In the genomic region with DNA sequence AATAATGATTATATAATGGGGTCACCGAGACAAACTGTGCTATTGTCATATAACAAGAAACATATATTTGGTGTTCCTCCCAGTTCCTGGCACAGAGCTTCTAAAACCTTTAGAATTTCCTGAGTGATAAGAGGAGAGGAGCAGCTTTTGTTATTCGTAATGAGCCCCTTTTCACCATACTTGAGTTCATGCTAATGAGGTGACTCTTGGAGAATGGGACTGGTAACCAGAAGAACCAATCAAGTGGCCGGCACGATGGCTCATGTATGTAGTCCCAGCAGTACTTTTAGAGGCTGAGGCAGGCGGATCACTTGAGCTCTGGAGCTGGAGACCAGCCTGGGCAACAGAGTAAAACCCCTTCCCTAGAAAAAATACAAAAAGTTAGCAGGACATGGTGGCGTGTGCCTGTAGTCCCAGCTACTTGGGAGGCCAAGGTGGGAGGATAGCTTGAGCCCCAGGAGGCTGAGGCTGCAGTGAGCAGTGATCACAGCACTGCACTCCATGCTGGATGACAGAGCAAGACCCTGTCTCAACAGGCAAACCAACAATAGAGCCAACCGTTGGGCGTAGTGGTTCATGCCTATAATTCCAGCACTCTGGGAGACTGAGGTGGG, we compare ENCODE assay signal across 1 cellular context.
TF ChIP-seq lines count a peak whose summit lies in the region.

No MANE protein-coding gene starts in this region.

TF ChIP-seq in GM23338, 12 proteins besides CTCF, POLR2A, EP300 and RAD21 (continued from another document):
- TF ChIP-seq, protein P1, sequence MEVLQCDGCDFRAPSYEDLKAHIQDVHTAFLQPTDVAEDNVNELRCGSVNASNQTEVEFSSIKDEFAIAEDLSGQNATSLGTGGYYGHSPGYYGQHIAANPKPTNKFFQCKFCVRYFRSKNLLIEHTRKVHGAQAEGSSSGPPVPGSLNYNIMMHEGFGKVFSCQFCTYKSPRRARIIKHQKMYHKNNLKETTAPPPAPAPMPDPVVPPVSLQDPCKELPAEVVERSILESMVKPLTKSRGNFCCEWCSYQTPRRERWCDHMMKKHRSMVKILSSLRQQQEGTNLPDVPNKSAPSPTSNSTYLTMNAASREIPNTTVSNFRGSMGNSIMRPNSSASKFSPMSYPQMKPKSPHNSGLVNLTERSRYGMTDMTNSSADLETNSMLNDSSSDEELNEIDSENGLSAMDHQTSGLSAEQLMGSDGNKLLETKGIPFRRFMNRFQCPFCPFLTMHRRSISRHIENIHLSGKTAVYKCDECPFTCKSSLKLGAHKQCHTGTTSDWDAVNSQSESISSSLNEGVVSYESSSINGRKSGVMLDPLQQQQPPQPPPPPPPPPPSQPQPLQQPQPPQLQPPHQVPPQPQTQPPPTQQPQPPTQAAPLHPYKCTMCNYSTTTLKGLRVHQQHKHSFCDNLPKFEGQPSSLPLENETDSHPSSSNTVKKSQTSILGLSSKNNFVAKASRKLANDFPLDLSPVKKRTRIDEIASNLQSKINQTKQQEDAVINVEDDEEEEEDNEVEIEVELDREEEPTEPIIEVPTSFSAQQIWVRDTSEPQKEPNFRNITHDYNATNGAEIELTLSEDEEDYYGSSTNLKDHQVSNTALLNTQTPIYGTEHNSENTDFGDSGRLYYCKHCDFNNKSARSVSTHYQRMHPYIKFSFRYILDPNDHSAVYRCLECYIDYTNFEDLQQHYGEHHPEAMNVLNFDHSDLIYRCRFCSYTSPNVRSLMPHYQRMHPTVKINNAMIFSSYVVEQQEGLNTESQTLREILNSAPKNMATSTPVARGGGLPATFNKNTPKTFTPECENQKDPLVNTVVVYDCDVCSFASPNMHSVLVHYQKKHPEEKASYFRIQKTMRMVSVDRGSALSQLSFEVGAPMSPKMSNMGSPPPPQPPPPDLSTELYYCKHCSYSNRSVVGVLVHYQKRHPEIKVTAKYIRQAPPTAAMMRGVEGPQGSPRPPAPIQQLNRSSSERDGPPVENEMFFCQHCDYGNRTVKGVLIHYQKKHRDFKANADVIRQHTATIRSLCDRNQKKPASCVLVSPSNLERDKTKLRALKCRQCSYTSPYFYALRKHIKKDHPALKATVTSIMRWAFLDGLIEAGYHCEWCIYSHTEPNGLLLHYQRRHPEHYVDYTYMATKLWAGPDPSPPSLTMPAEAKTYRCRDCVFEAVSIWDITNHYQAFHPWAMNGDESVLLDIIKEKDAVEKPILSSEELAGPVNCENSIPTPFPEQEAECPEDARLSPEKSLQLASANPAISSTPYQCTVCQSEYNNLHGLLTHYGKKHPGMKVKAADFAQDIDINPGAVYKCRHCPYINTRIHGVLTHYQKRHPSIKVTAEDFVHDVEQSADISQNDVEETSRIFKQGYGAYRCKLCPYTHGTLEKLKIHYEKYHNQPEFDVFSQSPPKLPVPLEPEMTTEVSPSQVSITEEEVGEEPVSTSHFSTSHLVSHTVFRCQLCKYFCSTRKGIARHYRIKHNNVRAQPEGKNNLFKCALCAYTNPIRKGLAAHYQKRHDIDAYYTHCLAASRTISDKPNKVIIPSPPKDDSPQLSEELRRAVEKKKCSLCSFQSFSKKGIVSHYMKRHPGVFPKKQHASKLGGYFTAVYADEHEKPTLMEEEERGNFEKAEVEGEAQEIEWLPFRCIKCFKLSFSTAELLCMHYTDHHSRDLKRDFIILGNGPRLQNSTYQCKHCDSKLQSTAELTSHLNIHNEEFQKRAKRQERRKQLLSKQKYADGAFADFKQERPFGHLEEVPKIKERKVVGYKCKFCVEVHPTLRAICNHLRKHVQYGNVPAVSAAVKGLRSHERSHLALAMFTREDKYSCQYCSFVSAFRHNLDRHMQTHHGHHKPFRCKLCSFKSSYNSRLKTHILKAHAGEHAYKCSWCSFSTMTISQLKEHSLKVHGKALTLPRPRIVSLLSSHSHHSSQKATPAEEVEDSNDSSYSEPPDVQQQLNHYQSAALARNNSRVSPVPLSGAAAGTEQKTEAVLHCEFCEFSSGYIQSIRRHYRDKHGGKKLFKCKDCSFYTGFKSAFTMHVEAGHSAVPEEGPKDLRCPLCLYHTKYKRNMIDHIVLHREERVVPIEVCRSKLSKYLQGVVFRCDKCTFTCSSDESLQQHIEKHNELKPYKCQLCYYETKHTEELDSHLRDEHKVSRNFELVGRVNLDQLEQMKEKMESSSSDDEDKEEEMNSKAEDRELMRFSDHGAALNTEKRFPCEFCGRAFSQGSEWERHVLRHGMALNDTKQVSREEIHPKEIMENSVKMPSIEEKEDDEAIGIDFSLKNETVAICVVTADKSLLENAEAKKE (CRISPR knock-in tag; IDR thresholded peaks at IDR 0.05) = no peak
- TF ChIP-seq, protein P2, sequence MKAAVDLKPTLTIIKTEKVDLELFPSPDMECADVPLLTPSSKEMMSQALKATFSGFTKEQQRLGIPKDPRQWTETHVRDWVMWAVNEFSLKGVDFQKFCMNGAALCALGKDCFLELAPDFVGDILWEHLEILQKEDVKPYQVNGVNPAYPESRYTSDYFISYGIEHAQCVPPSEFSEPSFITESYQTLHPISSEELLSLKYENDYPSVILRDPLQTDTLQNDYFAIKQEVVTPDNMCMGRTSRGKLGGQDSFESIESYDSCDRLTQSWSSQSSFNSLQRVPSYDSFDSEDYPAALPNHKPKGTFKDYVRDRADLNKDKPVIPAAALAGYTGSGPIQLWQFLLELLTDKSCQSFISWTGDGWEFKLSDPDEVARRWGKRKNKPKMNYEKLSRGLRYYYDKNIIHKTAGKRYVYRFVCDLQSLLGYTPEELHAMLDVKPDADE (IDR thresholded peaks at IDR 0.05) = no peak
- TF ChIP-seq, protein P3, sequence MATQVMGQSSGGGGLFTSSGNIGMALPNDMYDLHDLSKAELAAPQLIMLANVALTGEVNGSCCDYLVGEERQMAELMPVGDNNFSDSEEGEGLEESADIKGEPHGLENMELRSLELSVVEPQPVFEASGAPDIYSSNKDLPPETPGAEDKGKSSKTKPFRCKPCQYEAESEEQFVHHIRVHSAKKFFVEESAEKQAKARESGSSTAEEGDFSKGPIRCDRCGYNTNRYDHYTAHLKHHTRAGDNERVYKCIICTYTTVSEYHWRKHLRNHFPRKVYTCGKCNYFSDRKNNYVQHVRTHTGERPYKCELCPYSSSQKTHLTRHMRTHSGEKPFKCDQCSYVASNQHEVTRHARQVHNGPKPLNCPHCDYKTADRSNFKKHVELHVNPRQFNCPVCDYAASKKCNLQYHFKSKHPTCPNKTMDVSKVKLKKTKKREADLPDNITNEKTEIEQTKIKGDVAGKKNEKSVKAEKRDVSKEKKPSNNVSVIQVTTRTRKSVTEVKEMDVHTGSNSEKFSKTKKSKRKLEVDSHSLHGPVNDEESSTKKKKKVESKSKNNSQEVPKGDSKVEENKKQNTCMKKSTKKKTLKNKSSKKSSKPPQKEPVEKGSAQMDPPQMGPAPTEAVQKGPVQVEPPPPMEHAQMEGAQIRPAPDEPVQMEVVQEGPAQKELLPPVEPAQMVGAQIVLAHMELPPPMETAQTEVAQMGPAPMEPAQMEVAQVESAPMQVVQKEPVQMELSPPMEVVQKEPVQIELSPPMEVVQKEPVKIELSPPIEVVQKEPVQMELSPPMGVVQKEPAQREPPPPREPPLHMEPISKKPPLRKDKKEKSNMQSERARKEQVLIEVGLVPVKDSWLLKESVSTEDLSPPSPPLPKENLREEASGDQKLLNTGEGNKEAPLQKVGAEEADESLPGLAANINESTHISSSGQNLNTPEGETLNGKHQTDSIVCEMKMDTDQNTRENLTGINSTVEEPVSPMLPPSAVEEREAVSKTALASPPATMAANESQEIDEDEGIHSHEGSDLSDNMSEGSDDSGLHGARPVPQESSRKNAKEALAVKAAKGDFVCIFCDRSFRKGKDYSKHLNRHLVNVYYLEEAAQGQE (IDR thresholded peaks at IDR 0.05; ENCODE audit: unreplicated experiment) = no peak
- TF ChIP-seq EZH2 (IDR thresholded peaks at IDR 0.05; ENCODE audit: low read depth, unreplicated experiment) (no peak), STAT1 (IDR thresholded peaks at IDR 0.05; ENCODE audit: unreplicated experiment) (no peak)
